Comparison of ENCODE assay signal across 8 cellular contexts in genomic region chr3:196287405-196288140, GRCh38. TPM values are rescaled to one million over a fixed set of nuclear protein-coding genes. Genes with fewer than 3 reads are reported as not detected.
A peak's percentile ranks its signal among the peaks of the same experiment; 100 is the strongest.
DNase-seq lines count a peak whose midpoint lies in the region; ATAC-seq, FAIRE-seq and TF ChIP-seq lines count a peak whose summit lies in the region.

Gene PCYT1A (minus strand): TSS chr3:196287726. CDS start chr3:196270531, 17,195 bp downstream.

- H3K79me2 ChIP-seq in mammary epithelial cell (ENCODE audit: insufficient read depth, low read length), result peaks cover 49% of the 10 kb centered on the region

- H3K4me1 ChIP-seq in mammary epithelial cell (ENCODE audit: insufficient read depth, low read length) (peaks cover 13% of the 10 kb centered on the region), iPS-20b (ENCODE audit: insufficient read depth, low read length) (peaks cover 4% of the 10 kb centered on the region), skeletal muscle tissue (ENCODE audit: control insufficient read depth in 3 of 3, insufficient read depth in 3 of 3, low read length in 3 of 3) (peaks cover 26 to 43% (median 30%) of the 10 kb centered on the region in 3 donors)

- intact Hi-C loops in mammary epithelial cell (cut with micrococcal nuclease), result loop anchor here (1.0 kb wide), 2 partner anchors 8 to 34 kb away; no protein-coding TSS in a partner anchor

- TF ChIP-seq CTCF in WERI-Rb-1 (IDR thresholded peaks at IDR 0.05; ENCODE audit: low read depth, low read length) (no peak), mammary epithelial cell (conservative IDR thresholded peaks at IDR 0.05 in 1 of 2, IDR thresholded peaks at IDR 0.05 in 1 of 2; ENCODE audit: extremely low read depth in 1 of 2, insufficient read depth in 1 of 2, low read depth in 1 of 2, low read length in 2 of 2) (no peak)

- dilution Hi-C loops in mammary epithelial cell (cut with HindIII; ENCODE audit: low sequenced_read_pairs), result no loop called here

- H3K4me2 ChIP-seq in mammary epithelial cell (ENCODE audit: insufficient read depth, low read depth, low read length), result peak within 1 kb of the TSS; percentile 84

- peak within 1 kb of the TSS; percentile 79 for H3K27ac ChIP-seq in WERI-Rb-1
- peak within 1 kb of the TSS; percentile 90 for H3K27ac ChIP-seq in mammary epithelial cell (ENCODE audit: insufficient read depth, low read depth, low read length)
- peak within 1 kb of the TSS; percentile 98 for H3K27ac ChIP-seq in iPS-20b (ENCODE audit: low read length)
- peak within 1 kb of the TSS; percentile 95 for H3K27ac ChIP-seq in skeletal muscle tissue (ENCODE audit: low read depth, low read length)

- no TSS peak for BruUV-seq in mammary epithelial cell (replicated peaks; lab: Mats Ljungman, UMichigan)

- H3K4me3 ChIP-seq in WERI-Rb-1 (ENCODE audit: low read depth, low read length) (peak within 1 kb of the TSS; percentile 73), mammary epithelial cell (replicated peaks in 1 of 3; ENCODE audit: insufficient read depth in 1 of 3, low read depth in 2 of 3, low read length in 3 of 3) (peak within 1 kb of the TSS; percentile 69 to 94 (median 87)), iPS-20b (ENCODE audit: low read length) (peak within 1 kb of the TSS; percentile 98), skeletal muscle tissue (ENCODE audit: low read length in 3 of 3) (peak within 1 kb of the TSS; percentile 92 to 100 (median 100))

- H3K9ac ChIP-seq in mammary epithelial cell (ENCODE audit: insufficient read depth, low read length) (peak within 1 kb of the TSS; percentile 96), iPS-20b (ENCODE audit: low read depth, low read length) (peak within 1 kb of the TSS; percentile 96), skeletal muscle tissue (ENCODE audit: low read depth in 1 of 3, low read length in 3 of 3) (peak within 1 kb of the TSS; percentile 92 to 99 (median 98))

- in situ Hi-C loops in mammary epithelial cell (cut with MboI; ENCODE audit: low sequenced_read_pairs in 2 of 2), result no loop called here

- WGBS in mammary epithelial cell (ENCODE audit: low coverage, missing lambda C conversion rate), result under 1% methylated on average over 29 of the region's 60 CpGs

- peak; percentile 73 for FAIRE-seq in A204.1 (lab: Jason Lieb, UNC)

- H4K20me1 ChIP-seq in mammary epithelial cell (ENCODE audit: insufficient read depth, low read length), result no peaks in the 10 kb centered on the region

- peak; percentile 86 for ATAC-seq in GM18868 (IDR thresholded peaks at IDR 0.05; ENCODE audit: unreplicated experiment)
- peak; percentile 78 for ATAC-seq in HG03103 (IDR thresholded peaks at IDR 0.05; ENCODE audit: low read depth, unreplicated experiment)

- H2AFZ ChIP-seq in mammary epithelial cell (ENCODE audit: low read depth, low read length), result peak within 1 kb of the TSS; percentile 92

- H3K27me3 ChIP-seq in WERI-Rb-1 (ENCODE audit: insufficient read depth, low read depth, severe bottlenecking) (no peaks in the 10 kb centered on the region), mammary epithelial cell (ENCODE audit: insufficient read depth, low read length) (no peaks in the 10 kb centered on the region), iPS-20b (ENCODE audit: insufficient read depth, low read length) (no peaks in the 10 kb centered on the region), skeletal muscle tissue (ENCODE audit: control insufficient read depth in 3 of 3, insufficient read depth in 3 of 3, low read length in 3 of 3) (no peaks in the 10 kb centered on the region)

- DNase-seq in NCI-H2196 (lab: John Stamatoyannopoulos, UW; ENCODE audit: unreplicated experiment), result peak; percentile 98
- peak; percentile 80 for DNase-seq in WERI-Rb-1
- DNase-seq in mammary epithelial cell, result peak; percentile 96

- H3K9me3 ChIP-seq in WERI-Rb-1 (ENCODE audit: severe bottlenecking) (no peaks in the 10 kb centered on the region), mammary epithelial cell (replicated peaks; ENCODE audit: insufficient read depth, low read length) (no peaks in the 10 kb centered on the region), iPS-20b (ENCODE audit: insufficient read depth, low read depth, low read length) (no peaks in the 10 kb centered on the region), skeletal muscle tissue (ENCODE audit: control insufficient read depth in 3 of 3, low read length in 3 of 3) (no peaks in the 10 kb centered on the region)

- CTCF ChIA-PET in mammary epithelial cell (lab: Charles Lee; ENCODE audit: low non-redundant PET), result no interaction called here

- H3K36me3 ChIP-seq in WERI-Rb-1, result no peaks in the 10 kb centered on the region
- no peaks in the 10 kb centered on the region for H3K36me3 ChIP-seq in mammary epithelial cell (ENCODE audit: insufficient read depth, low read length)
- no peaks in the 10 kb centered on the region for H3K36me3 ChIP-seq in iPS-20b (ENCODE audit: insufficient read depth, low read depth, low read length)
- peaks cover 0 to 3% (median 0%) of the 10 kb centered on the region in 3 donors for H3K36me3 ChIP-seq in skeletal muscle tissue (ENCODE audit: control insufficient read depth in 3 of 3, insufficient read depth in 3 of 3, low read length in 3 of 3)

RNA-seq across cellular contexts. Expression of gene PCYT1A, which starts in this region (rescaled TPM):
- total RNA-seq in mammary epithelial cell (100 to 1,000 TPM; 103 to 175 TPM), skeletal muscle tissue (35.0 TPM)
- polyA plus RNA-seq in mammary epithelial cell, result 71.1 TPM
- 390 TPM for polyA minus RNA-seq in mammary epithelial cell

Comparison
In these comparisons a context has a peak if more than half of its experiments do, and no peak if none do; other contexts are left out.
1. Peak in every context shown above with its lines: DNase-seq, ATAC-seq, H3K4me3 ChIP-seq and H3K27ac ChIP-seq.